Comparison of ENCODE assay signal across 30 cellular contexts in the genomic region with DNA sequence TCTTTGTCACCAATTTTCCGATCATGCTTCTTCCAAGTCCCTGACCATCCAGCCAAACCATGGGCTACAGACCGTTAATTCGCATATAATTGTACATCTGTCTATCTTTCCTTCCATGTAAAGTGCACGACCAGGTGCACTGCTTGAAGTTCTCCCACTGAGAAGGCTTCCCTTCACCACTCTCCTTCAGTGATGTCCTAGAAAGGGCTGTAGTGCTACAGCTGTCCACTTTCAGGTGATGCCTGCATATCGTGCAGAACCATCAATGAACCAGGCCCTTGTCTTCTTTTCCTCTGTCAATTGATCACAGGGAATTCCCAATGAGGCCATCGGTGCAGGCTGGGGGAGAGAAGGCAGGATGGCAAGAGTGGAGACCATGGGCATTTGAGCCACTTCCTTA.
"Had no signal": no experiment of that assay in that cellular context is flagged by ENCODE, and none has a peak within 500 bp of the region (broad histone marks: within the 10 kb centered on the region; RNA-seq: fewer than 3 reads in every experiment).

No MANE protein-coding gene starts in this region.

- DNase-seq: activated effector memory CD4-positive, alpha-beta T cell treated with anti-CD3 and anti-CD28 coated beads, Interleukin-2, amount 50 U/mL, for 16 hours; activated effector memory CD4-positive, alpha-beta T cell treated with Interleukin-2 at 50 U/mL for 16 hours; activated gamma-delta T cell; activated gamma-delta T cell treated with Interleukin-2 at 50 U/mL for 16 hours; activated naive CD4-positive, alpha-beta T cell; activated naive CD4-positive, alpha-beta T cell treated with anti-CD3 and anti-CD28 coated beads for 36 hours; activated naive CD4-positive, alpha-beta T cell treated with anti-CD3 and anti-CD28 coated beads, Interleukin-2, amount 10 ng/mL, durations not matched to agents 7 days and 5 days; activated naive CD4-positive, alpha-beta T cell treated with anti-CD3 and anti-CD28 coated beads, Interleukin-2, amount 50 U/mL, for 16 hours; activated naive CD4-positive, alpha-beta T cell treated with Interleukin-2 at 50 U/mL for 16 hours; activated naive CD8-positive, alpha-beta T cell treated with anti-CD3 and anti-CD28 coated beads for 36 hours; activated naive CD8-positive, alpha-beta T cell treated with anti-CD3 and anti-CD28 coated beads, Interleukin-2, amount 10 ng/mL, durations not matched to agents 7 days and 5 days; activated naive CD8-positive, alpha-beta T cell treated with anti-CD3 and anti-CD28 coated beads, Interleukin-2, amount 50 U/mL, for 24 hours; activated T-cell treated with anti-CD3 and anti-CD28 coated beads, Interleukin-2, amount 50 U/mL, for 1 hour; activated T-cell treated with anti-CD3 and anti-CD28 coated beads, Interleukin-2, amount 50 U/mL, for 24 hours; activated T-cell treated with anti-CD3 and anti-CD28 coated beads, Interleukin-2, amount 50 U/mL, for 4 hours; activated T-cell treated with anti-CD3 and anti-CD28 coated beads, Interleukin-2, amount 50 U/mL, for 48 hours; activated T-cell treated with anti-CD3 and anti-CD28 coated beads, Interleukin-2, amount 50 U/mL, for 72 hours; adrenal gland; amniotic stem cell; amygdala; anterior cingulate cortex; aorta; body of pancreas; brain microvascular endothelial cell; caudate nucleus; central memory CD4-positive, alpha-beta T cell; cerebellar nuclear complex had no signal

- H3K27me3 ChIP-seq: adrenal gland, ascending aorta, body of pancreas, brain microvascular endothelial cell, breast epithelium, cardiac muscle cell had no signal

- H3K27ac ChIP-seq: adrenal gland, ascending aorta, body of pancreas, brain microvascular endothelial cell, breast epithelium, cardiac muscle cell had no signal

- H3K9me3 ChIP-seq: adrenal gland, ascending aorta had no signal

- H3K4me3 ChIP-seq: adrenal gland, ascending aorta, body of pancreas, breast epithelium, cardiac muscle cell had no signal

- H3K36me3 ChIP-seq: adrenal gland, ascending aorta, brain microvascular endothelial cell, breast epithelium, cardiac muscle cell had no signal

- H3K4me1 ChIP-seq: adrenal gland, ascending aorta, body of pancreas, breast epithelium had no signal
